Comparison of ENCODE assay signal across 10 cellular contexts in the genomic region with DNA sequence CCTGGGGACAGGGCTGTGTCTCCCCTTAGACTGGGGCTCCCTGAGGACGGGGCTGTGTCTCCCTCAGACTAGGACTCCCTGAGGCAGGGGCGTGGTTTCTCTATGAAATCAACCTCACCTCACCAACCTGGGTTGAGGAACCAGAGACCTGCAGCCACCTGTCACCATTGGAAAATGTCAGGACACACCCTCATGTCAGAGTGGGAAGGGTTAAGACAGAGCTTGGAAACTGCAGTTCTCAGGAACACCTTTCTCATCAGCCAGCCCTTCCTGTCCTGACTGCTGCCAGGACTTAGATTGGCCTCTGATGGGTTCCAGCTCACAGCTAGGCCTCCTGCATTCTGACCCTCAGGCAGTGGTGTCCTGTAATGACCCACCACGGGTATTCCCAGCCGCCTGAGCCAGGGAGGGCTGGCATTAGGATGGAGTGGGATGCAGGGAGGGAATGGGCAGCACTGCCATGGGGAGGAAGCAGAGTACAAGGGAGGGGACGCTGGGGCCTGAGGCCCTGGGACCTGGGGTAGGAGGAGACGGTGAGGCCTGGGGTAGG.
A peak's percentile ranks its signal among the peaks of the same experiment; 100 is the strongest.
DNase-seq lines count a peak whose midpoint lies in the region; ATAC-seq and TF ChIP-seq lines count a peak whose summit lies in the region.
"Had no signal": no experiment of that assay in that cellular context is flagged by ENCODE, and none has a peak within 500 bp of the region (broad histone marks: within the 10 kb centered on the region; RNA-seq: fewer than 3 reads in every experiment).

No MANE protein-coding gene starts in this region.

- H3K27ac ChIP-seq in angular gyrus (ENCODE audit: low read depth, low read length) = peak overlapping the region; percentile 14
- H3K27ac ChIP-seq in heart right ventricle = peak overlapping the region in 7 of 10 donors; percentile 31 to 77 (median 69)
- H3K27ac ChIP-seq in psoas muscle = peak overlapping the region; percentile 39

- ATAC-seq in heart right ventricle (peak in 6 of 8 donors; percentile 9 to 51 (median 20)), psoas muscle (no peak)
- ATAC-seq: activated naive CD4-positive, alpha-beta T cell treated with anti-CD3 and anti-CD28 coated beads, Interleukin-2, amount 50 U/mL, for 72 hours had no signal

- H3K4me1 ChIP-seq in heart right ventricle (peaks cover 7 to 67% (median 46%) of the 10 kb centered on the region in 9 donors), psoas muscle (peaks cover 41% of the 10 kb centered on the region)

- no peak overlapping the region for H3K4me3 ChIP-seq in heart right ventricle
- no peak overlapping the region for H3K4me3 ChIP-seq in psoas muscle

- H3K27me3 ChIP-seq in heart right ventricle (no peaks in the 10 kb centered on the region), psoas muscle (ENCODE audit: insufficient read depth in 3 of 3, low read length in 2 of 3) (no peaks in the 10 kb centered on the region)

- intact Hi-C loops in heart right ventricle (cut with DNase I) = no loop called here
- intact Hi-C loops in psoas muscle (cut with DNase I) = loop anchor here in 1 of 2 donors (5.0 kb wide), 1 partner anchor 39 kb away; no protein-coding TSS in a partner anchor

- TF ChIP-seq CTCF in heart right ventricle (IDR thresholded peaks at IDR 0.05) (no peak), psoas muscle (IDR thresholded peaks at IDR 0.05) (no peak), GM13976 (IDR thresholded peaks at IDR 0.05; ENCODE audit: borderline replicate concordance, control extremely low read depth, extremely low read depth, insufficient read depth, missing control alignments) (no peak)

- peak; percentile 68 for DNase-seq in Daoy (ENCODE audit: low read depth)
- no peak for DNase-seq in heart right ventricle
- DNase-seq in psoas muscle = peak in 1 of 2 donors; percentile 48
- DNase-seq in GM13976 (ENCODE audit: low spot score) = no peak
- no peak for DNase-seq in COR-L47 (lab: John Stamatoyannopoulos, UW)
- DNase-seq in middle frontal gyrus (ENCODE audit: extremely low spot score, low spot score) = no peak
- DNase-seq in NCI-H2171 (lab: John Stamatoyannopoulos, UW) = no peak
- DNase-seq: NCI-H446 had no signal

- H3K9me3 ChIP-seq in heart right ventricle (no peaks in the 10 kb centered on the region), psoas muscle (no peaks in the 10 kb centered on the region)

- H3K36me3 ChIP-seq in heart right ventricle = no peaks in the 10 kb centered on the region
- no peaks in the 10 kb centered on the region for H3K36me3 ChIP-seq in psoas muscle (ENCODE audit: insufficient read depth in 1 of 2, low read depth in 1 of 2)

- 53 to 56% methylated on average over 6 of the region's 6 CpGs for WGBS in heart right ventricle, 2 donors
- WGBS in psoas muscle, 3 donors = 62 to 73% (median 73%) methylated on average over 5 to 6 of the region's 6 CpGs

- in situ Hi-C loops in GM13976 (cut with MboI; ENCODE audit: low sequenced_read_pairs, unreplicated experiment) = no loop called here

Comparison
In these comparisons a context has a peak if more than half of its experiments do, and no peak if none do; other contexts are left out.
1. H3K27ac ChIP-seq: peak in every context shown above with its lines; median percentile 69 in heart right ventricle; 39 in psoas muscle; 14 in angular gyrus.
2. ATAC-seq: peak in heart right ventricle (6 of 8); none in psoas muscle (0 of 4).